20 cellular contexts compared by ENCODE assay signal in the genomic region with DNA sequence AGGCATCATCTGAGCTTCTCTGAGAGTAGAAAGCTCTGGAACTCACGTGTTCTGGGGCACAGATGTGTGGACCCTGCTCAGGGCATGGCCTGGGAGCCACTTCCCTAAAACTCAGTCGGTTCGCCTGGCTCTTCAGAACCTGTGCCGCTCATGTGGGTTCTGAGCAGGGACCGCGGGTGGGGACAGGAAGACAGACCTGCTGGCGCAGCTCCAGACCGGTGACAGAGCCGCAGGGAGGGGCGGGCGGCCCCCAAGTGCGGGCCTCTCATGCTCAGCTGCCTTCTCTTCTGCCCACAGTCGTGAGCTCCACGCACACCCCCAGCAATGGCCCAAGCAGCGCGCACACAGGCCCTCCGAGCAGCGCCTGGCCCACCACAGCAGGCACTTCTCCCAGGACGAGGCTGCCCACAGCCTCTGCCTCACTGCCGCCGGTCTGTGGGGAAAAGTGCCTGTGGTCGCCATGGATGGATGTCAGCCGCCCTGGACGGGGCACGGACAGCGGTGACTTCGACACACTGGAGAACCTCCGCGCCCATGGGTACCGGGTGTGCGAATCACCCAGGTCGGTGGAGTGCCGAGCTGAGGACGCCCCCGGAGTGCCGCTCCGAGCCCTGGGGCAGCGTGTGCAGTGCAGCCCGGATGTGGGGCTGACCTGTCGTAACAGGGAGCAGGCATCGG. TPM values are rescaled to one million over a fixed set of nuclear protein-coding genes. Genes with fewer than 3 reads are reported as not detected.
"Had no signal": no experiment of that assay in that cellular context is flagged by ENCODE, and none has a peak within 500 bp of the region (broad histone marks: within the 10 kb centered on the region; RNA-seq: fewer than 3 reads in every experiment).

No MANE protein-coding gene starts in this region.

- H3K27ac ChIP-seq: adrenal gland, neural progenitor cell, ovary, psoas muscle, testis, upper lobe of left lung had no signal

- H3K4me1 ChIP-seq: adrenal gland, neural progenitor cell, psoas muscle, testis, upper lobe of left lung had no signal

- H3K4me1 Mint-ChIP-seq: activated CD4-positive, alpha-beta T cell treated with anti-CD3 and anti-CD28 coated beads, Interleukin-2, amount 10 ng/mL, durations not matched to agents 24 days and 14 days; memory B cell; neural progenitor cell had no signal

- H3K9me3 Mint-ChIP-seq: activated CD4-positive, alpha-beta T cell treated with anti-CD3 and anti-CD28 coated beads, Interleukin-2, amount 10 ng/mL, durations not matched to agents 24 days and 14 days; activated CD8-positive, alpha-beta T cell treated with anti-CD3 and anti-CD28 coated beads for 36 hours; activated naive CD4-positive, alpha-beta T cell treated with anti-CD3 and anti-CD28 coated beads for 36 hours; memory B cell; neural progenitor cell had no signal

- H3K27ac Mint-ChIP-seq: activated CD4-positive, alpha-beta T cell treated with anti-CD3 and anti-CD28 coated beads, Interleukin-2, amount 10 ng/mL, durations not matched to agents 24 days and 14 days; activated CD8-positive, alpha-beta T cell treated with anti-CD3 and anti-CD28 coated beads for 36 hours; activated naive CD4-positive, alpha-beta T cell treated with anti-CD3 and anti-CD28 coated beads for 36 hours; memory B cell; neural progenitor cell had no signal

- ATAC-seq: activated CD8-positive, alpha-beta T cell treated with anti-CD3 and anti-CD28 coated beads for 36 hours; psoas muscle; sciatic nerve; SK-N-SH treated with all-trans-retinoic acid at 6 μM for 48 hours had no signal

- H3K4me3 Mint-ChIP-seq: activated CD4-positive, alpha-beta T cell treated with anti-CD3 and anti-CD28 coated beads, Interleukin-2, amount 10 ng/mL, durations not matched to agents 24 days and 14 days; activated CD8-positive, alpha-beta T cell treated with anti-CD3 and anti-CD28 coated beads for 36 hours; activated naive CD4-positive, alpha-beta T cell treated with anti-CD3 and anti-CD28 coated beads for 36 hours; memory B cell; neural progenitor cell had no signal

- H3K4me3 ChIP-seq: adrenal gland, neural progenitor cell, ovary, psoas muscle, testis, upper lobe of left lung had no signal

- H3K27me3 Mint-ChIP-seq: activated CD4-positive, alpha-beta T cell treated with anti-CD3 and anti-CD28 coated beads, Interleukin-2, amount 10 ng/mL, durations not matched to agents 24 days and 14 days; activated CD8-positive, alpha-beta T cell treated with anti-CD3 and anti-CD28 coated beads for 36 hours had no signal

- H3K9me3 ChIP-seq: adrenal gland, ovary, psoas muscle, testis, upper lobe of left lung had no signal

- H3K36me3 ChIP-seq: adrenal gland, neural progenitor cell, ovary, upper lobe of left lung had no signal

- H3K36me3 Mint-ChIP-seq: memory B cell, neural progenitor cell had no signal

- H3K27me3 ChIP-seq: neural progenitor cell, ovary, testis, upper lobe of left lung had no signal

- DNase-seq: activated CD4-positive, alpha-beta T cell treated with anti-CD3 and anti-CD28 coated beads, Interleukin-2, amount 10 ng/mL, durations not matched to agents 24 days and 14 days; activated CD8-positive, alpha-beta T cell treated with anti-CD3 and anti-CD28 coated beads for 36 hours; activated naive CD4-positive, alpha-beta T cell treated with anti-CD3 and anti-CD28 coated beads for 36 hours; activated T-cell treated with anti-CD3 and anti-CD28 coated beads, Interleukin-2, amount 50 U/mL, for 1 hour; adrenal gland; effector CD4-positive, alpha-beta T cell; kidney glomerular epithelial cell; ovary; psoas muscle; T-helper 1 cell; T-helper 9 cell; testis had no signal

RNA-seq across cellular contexts. Expression of gene MUC5AC, which starts 24.2 kb away (rescaled TPM):
- total RNA-seq: activated CD4-positive, alpha-beta T cell treated with anti-CD3 and anti-CD28 coated beads, Interleukin-2, amount 10 ng/mL, durations not matched to agents 24 days and 14 days; activated CD8-positive, alpha-beta T cell treated with anti-CD3 and anti-CD28 coated beads for 36 hours; activated naive CD4-positive, alpha-beta T cell treated with anti-CD3 and anti-CD28 coated beads for 36 hours; frontal cortex; liver had no signal
- polyA plus RNA-seq: liver, ovary, psoas muscle had no signal

RNA-seq across cellular contexts. Expression of gene MUC5B, which starts 40.9 kb away (rescaled TPM):
- total RNA-seq: activated CD4-positive, alpha-beta T cell treated with anti-CD3 and anti-CD28 coated beads, Interleukin-2, amount 10 ng/mL, durations not matched to agents 24 days and 14 days; activated CD8-positive, alpha-beta T cell treated with anti-CD3 and anti-CD28 coated beads for 36 hours; activated naive CD4-positive, alpha-beta T cell treated with anti-CD3 and anti-CD28 coated beads for 36 hours; bronchial epithelial cell; frontal cortex had no signal
